ENCODE assay signal across 14 cellular contexts in the genomic region with DNA sequence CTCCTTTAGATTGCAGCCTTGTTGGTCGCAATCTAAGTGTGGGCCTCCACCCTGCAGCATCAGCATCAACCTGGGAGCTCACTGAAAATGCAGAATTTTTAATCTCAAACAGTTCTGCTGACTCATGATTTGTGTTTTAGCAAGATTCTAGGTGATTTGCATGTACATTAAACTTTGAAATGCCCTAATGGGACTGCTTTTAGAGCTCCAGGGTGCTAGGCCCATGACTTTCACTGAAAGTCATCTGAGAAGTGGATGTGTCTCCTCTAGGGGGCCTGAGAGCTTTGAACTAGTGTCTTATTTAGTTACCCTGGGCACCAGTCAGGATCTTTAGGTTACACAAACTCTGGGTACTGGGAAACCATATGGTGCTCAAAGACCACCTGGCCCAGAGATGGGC. TPM values are rescaled to one million over a fixed set of nuclear protein-coding genes. Genes with fewer than 3 reads are reported as not detected.
DNase-seq lines count a peak whose midpoint lies in the region; ATAC-seq, FAIRE-seq and TF ChIP-seq lines count a peak whose summit lies in the region.
"Had no signal": no experiment of that assay in that cellular context is flagged by ENCODE, and none has a peak within 500 bp of the region (broad histone marks: within the 10 kb centered on the region; RNA-seq: fewer than 3 reads in every experiment).

No MANE protein-coding gene starts in this region.

- H3K4me3 ChIP-seq in A549 (no peak overlapping the region), K562 (no peak overlapping the region), upper lobe of left lung (no peak overlapping the region), mammary epithelial cell (replicated peaks in 1 of 3; ENCODE audit: insufficient read depth in 1 of 3, low read depth in 2 of 3, low read length in 3 of 3) (no peak overlapping the region)
- H3K4me3 ChIP-seq: BLaER1 treated with 17β-estradiol and CSF1 and Interleukin-3, amounts not matched to agents 10 nM and 100 nM; colonic mucosa had no signal

- H2AFZ ChIP-seq in K562 (ENCODE audit: low read depth, low read length) (no peak overlapping the region), mammary epithelial cell (ENCODE audit: low read depth, low read length) (no peak overlapping the region)

- intact Hi-C loops in K562 (cut with micrococcal nuclease): no loop called here
- intact Hi-C loops in mammary epithelial cell (cut with micrococcal nuclease): no loop called here

- H3K9ac ChIP-seq in K562 (ENCODE audit: insufficient read depth in 1 of 2, low read depth in 2 of 2, low read length in 2 of 2): no peak overlapping the region
- no peak overlapping the region for H3K9ac ChIP-seq in mammary epithelial cell (ENCODE audit: insufficient read depth, low read length)
- H3K9ac ChIP-seq: BLaER1 treated with 17β-estradiol and CSF1 and Interleukin-3, amounts not matched to agents 10 nM and 100 nM had no signal

- H4K20me1 ChIP-seq in K562 (replicated peaks; ENCODE audit: control insufficient read depth, insufficient read depth, low read length): no peaks in the 10 kb centered on the region
- no peaks in the 10 kb centered on the region for H4K20me1 ChIP-seq in mammary epithelial cell (ENCODE audit: insufficient read depth, low read length)
- H4K20me1 ChIP-seq: BLaER1 treated with 17β-estradiol and CSF1 and Interleukin-3, amounts not matched to agents 10 nM and 100 nM had no signal

- TF ChIP-seq POLR2A in A549 (IDR thresholded peaks at IDR 0.05; ENCODE audit: low read length): no peak
- TF ChIP-seq POLR2A in K562 (conservative IDR thresholded peaks at IDR 0.05): no peak
- TF ChIP-seq POLR2A in upper lobe of left lung (IDR thresholded peaks at IDR 0.05): no peak

- H3K36me3 ChIP-seq in K562 (ENCODE audit: control insufficient read depth, insufficient read depth, low read length): no peaks in the 10 kb centered on the region
- no peaks in the 10 kb centered on the region for H3K36me3 ChIP-seq in upper lobe of left lung
- H3K36me3 ChIP-seq in mammary epithelial cell (ENCODE audit: insufficient read depth, low read length): no peaks in the 10 kb centered on the region
- H3K36me3 ChIP-seq: BLaER1 treated with 17β-estradiol and CSF1 and Interleukin-3, amounts not matched to agents 10 nM and 100 nM; colonic mucosa had no signal

- TF ChIP-seq EP300 in A549 (IDR thresholded peaks at IDR 0.05): no peak
- no peak for TF ChIP-seq EP300 in K562 (IDR thresholded peaks at IDR 0.05; ENCODE audit: low read length)
- no peak for TF ChIP-seq EP300 in upper lobe of left lung (IDR thresholded peaks at IDR 0.05)

- peaks cover 10 to 12% of the 10 kb centered on the region in 2 experiments; a peak in 4 of 5 replicates for H3K27me3 ChIP-seq in K562 (ENCODE audit: control insufficient read depth in 2 of 2, insufficient read depth in 2 of 2, low read length in 2 of 2)
- no peaks in the 10 kb centered on the region for H3K27me3 ChIP-seq in upper lobe of left lung
- H3K27me3 ChIP-seq in mammary epithelial cell (ENCODE audit: insufficient read depth, low read length): no peaks in the 10 kb centered on the region
- H3K27me3 ChIP-seq: BLaER1 treated with 17β-estradiol and CSF1 and Interleukin-3, amounts not matched to agents 10 nM and 100 nM had no signal

- BruUV-seq in K562 (replicated peaks; lab: Mats Ljungman, UMichigan) (no TSS peak), mammary epithelial cell (replicated peaks; lab: Mats Ljungman, UMichigan) (no TSS peak)

- WGBS in A549 (ENCODE audit: missing lambda C conversion rate): 92% methylated on average over 1 of the region's 1 CpG
- WGBS in K562 (ENCODE audit: insufficient coverage, low coverage, missing lambda C conversion rate): 100% methylated on average over 1 of the region's 1 CpG
- 94 to 100% methylated on average over 1 of the region's 1 CpG for WGBS in upper lobe of left lung, 2 donors
- WGBS in mammary epithelial cell (ENCODE audit: low coverage, missing lambda C conversion rate): 100% methylated on average over 1 of the region's 1 CpG

- POLR2A ChIA-PET in A549 (lab: Yijun Ruan, JAX): interaction anchor here (0.5 kb wide), 1 partner anchor 796 kb away, joined by 3 read pairs; no protein-coding TSS in a partner anchor
- POLR2A ChIA-PET in K562 (lab: Yijun Ruan, JAX): interaction anchor here (0.7 to 1.4 kb wide), 4 partner anchors 8 to 1329 kb away, joined by 3 to 4 read pairs (median 3); no protein-coding TSS in a partner anchor

- in situ Hi-C loops in K562 (cut with MboI) (no loop called here), mammary epithelial cell (cut with MboI; ENCODE audit: low sequenced_read_pairs in 2 of 2) (no loop called here)

- DNase-seq in A549 (ENCODE audit: low read depth in 1 of 2, low spot score in 1 of 2) (peak in 1 of 2 experiments; percentile 33), NCI-H524 treated with DMSO at 0.1 percent for 48 hours (lab: John Stamatoyannopoulos, UW) (peak; percentile 28), K562 (ENCODE audit: extremely low read depth in 1 of 4, low spot score in 3 of 4) (peak in 2 of 4 experiments; percentile 43 to 50), upper lobe of left lung (no peak), mammary epithelial cell (no peak)
- DNase-seq: colonic mucosa; NCI-H146; stimulated activated naive CD8-positive, alpha-beta T cell treated with anti-CD3 and anti-CD28 coated beads, Interleukin-15, amount 100 ng/mL, for 72 hours; T1000 had no signal

- H3K9me3 ChIP-seq in A549 (no peaks in the 10 kb centered on the region), K562 (replicated peaks; ENCODE audit: control insufficient read depth, insufficient read depth, low read depth, low read length) (no peaks in the 10 kb centered on the region), upper lobe of left lung (no peaks in the 10 kb centered on the region), mammary epithelial cell (replicated peaks; ENCODE audit: insufficient read depth, low read length) (no peaks in the 10 kb centered on the region)
- H3K9me3 ChIP-seq: BLaER1 treated with 17β-estradiol and CSF1 and Interleukin-3, amounts not matched to agents 10 nM and 100 nM; colonic mucosa had no signal

- H3K9me1 ChIP-seq in K562 (ENCODE audit: control insufficient read depth, insufficient read depth, low read length): no peaks in the 10 kb centered on the region

- peak; percentile 13 to 18; a peak in 1 of 5 replicates for TF ChIP-seq RAD21 in A549 (conservative IDR thresholded peaks at IDR 0.05 in 1 of 2, IDR thresholded peaks at IDR 0.05 in 1 of 2)
- peak; percentile 20 to 45; a peak in 2 of 4 replicates for TF ChIP-seq RAD21 in K562 (CRISPR knock-in tag; conservative IDR thresholded peaks at IDR 0.05 in 1 of 2, IDR thresholded peaks at IDR 0.05 in 1 of 2)

- ATAC-seq in A549 (peak; percentile 64 to 84; a peak in 3 of 6 replicates), K562 (peak; percentile 86), GM21825 (IDR thresholded peaks at IDR 0.05; ENCODE audit: unreplicated experiment) (no peak), upper lobe of left lung (ENCODE audit: low FRiP score in 2 of 2) (no peak), GM21529 (IDR thresholded peaks at IDR 0.05; ENCODE audit: unreplicated experiment) (no peak)
- ATAC-seq: stimulated activated naive CD8-positive, alpha-beta T cell treated with anti-CD3 and anti-CD28 coated beads, Interleukin-15, amount 100 ng/mL, for 72 hours had no signal

- dilution Hi-C loops in mammary epithelial cell (cut with HindIII; ENCODE audit: low sequenced_read_pairs): no loop called here

- H3K4me1 ChIP-seq in A549 (peaks cover 25% of the 10 kb centered on the region), K562 (replicated peaks in 1 of 2; ENCODE audit: control insufficient read depth in 2 of 2, insufficient read depth in 2 of 2, low read length in 2 of 2) (peaks cover 0 to 4% of the 10 kb centered on the region in 2 experiments; a peak in 1 of 5 replicates), upper lobe of left lung (no peaks in the 10 kb centered on the region), mammary epithelial cell (ENCODE audit: insufficient read depth, low read length) (peaks cover 16% of the 10 kb centered on the region)
- H3K4me1 ChIP-seq: colonic mucosa had no signal

- CTCF ChIA-PET in A549 (lab: Yijun Ruan, JAX): interaction anchor here (0.7 to 1.5 kb wide), 5 partner anchors 13 to 110 kb away, joined by 3 to 4 read pairs (median 3); no protein-coding TSS in a partner anchor
- CTCF ChIA-PET in K562 (lab: Yijun Ruan, JAX; ENCODE audit: low intra/inter-chr PET ratio): no interaction called here
- CTCF ChIA-PET in mammary epithelial cell (lab: Charles Lee; ENCODE audit: low non-redundant PET): no interaction called here

- TF ChIP-seq CTCF in A549 (IDR thresholded peaks at IDR 0.05) (peak; percentile 18; the same call in 1 of the 3 replicates), GM12872 (IDR thresholded peaks at IDR 0.05; ENCODE audit: insufficient read depth, low read depth, low read length) (peak; percentile 36; the same call in 2 of the 3 replicates), K562 (IDR thresholded peaks at IDR 0.05 in 2 of 3, conservative IDR thresholded peaks at IDR 0.05 in 1 of 3; ENCODE audit: insufficient read depth in 2 of 3, low read depth in 1 of 3, low read length in 3 of 3) (peak in 2 of 3 experiments; percentile 45 to 52; a peak in 4 of 6 replicates), upper lobe of left lung (IDR thresholded peaks at IDR 0.05) (no peak), mammary epithelial cell (conservative IDR thresholded peaks at IDR 0.05 in 1 of 2, IDR thresholded peaks at IDR 0.05 in 1 of 2; ENCODE audit: extremely low read depth in 1 of 2, insufficient read depth in 1 of 2, low read depth in 1 of 2, low read length in 2 of 2) (no peak)

- FAIRE-seq in A549 (lab: Jason Lieb, UNC) (no peak), K562 (lab: Jason Lieb, UNC) (peak; percentile 15)
- FAIRE-seq: HTR-8/SVneo had no signal

- H3K27ac ChIP-seq in A549: peak overlapping the region; percentile 20 to 35; a peak in 1 of 6 replicates
- no peak overlapping the region for H3K27ac ChIP-seq in K562 (ENCODE audit: extremely low read depth, low read depth, low read length)
- H3K27ac ChIP-seq in upper lobe of left lung: no peak overlapping the region
- H3K27ac ChIP-seq in mammary epithelial cell (ENCODE audit: insufficient read depth, low read depth, low read length): no peak overlapping the region
- H3K27ac ChIP-seq: BLaER1 treated with 17β-estradiol and CSF1 and Interleukin-3, amounts not matched to agents 10 nM and 100 nM; colonic mucosa had no signal

- H3K4me2 ChIP-seq in A549 (0 out of 3 replicates have a peak overlapping the region, but pooled peaks have one; percentile 2), K562 (ENCODE audit: insufficient read depth, low read length) (no peak overlapping the region), mammary epithelial cell (ENCODE audit: insufficient read depth, low read depth, low read length) (no peak overlapping the region)
- H3K4me2 ChIP-seq: BLaER1 treated with 17β-estradiol and CSF1 and Interleukin-3, amounts not matched to agents 10 nM and 100 nM had no signal

- H3K79me2 ChIP-seq in K562 (ENCODE audit: control insufficient read depth, insufficient read depth, low read length): no peaks in the 10 kb centered on the region
- H3K79me2 ChIP-seq in mammary epithelial cell (ENCODE audit: insufficient read depth, low read length): no peaks in the 10 kb centered on the region

RNA-seq across cellular contexts. Expression of a gene that starts 9.0 kb away (rescaled TPM):
- polyA plus RNA-seq in A549 (2011; rRNA removed): 0.25 and 0.35 TPM in 2 replicates
- 0.29 and 0.47 TPM in 2 replicates for polyA plus RNA-seq in A549 (2012; cell fraction: cytosol; rRNA removed)
- 1.0 and 1.3 TPM in 2 replicates for polyA plus RNA-seq in A549 (2012; cell fraction: nucleus; rRNA removed)
- 0.23 to 0.50 TPM (median 0.26 TPM) in 3 replicates for polyA plus RNA-seq in A549 (2017; fragmentation: RNase III; extraction: RNeasy Plus Mini Kit Qiagen cat#74134 plus additional on column Dnase treatment)
- 0.37 and 0.83 TPM in 2 replicates for polyA minus RNA-seq in A549 (2011; rRNA and poly(A)+ RNA removed)
- 0.12 and 0.21 TPM in 2 replicates for total RNA-seq in K562 (2011; cell fraction: chromatin; rRNA removed; ENCODE audit: low replicate concordance)
- total RNA-seq in K562 (2011; cell fraction: nucleolus; rRNA removed): under 0.01 and 0.13 TPM in 2 replicates
- 0.07 TPM in 1 of 2 replicates, not detected in the other for total RNA-seq in K562 (2011; cell fraction: nucleoplasm; rRNA removed)
- 0.24 and 0.59 TPM in 2 replicates for total RNA-seq in K562 (2014; rRNA removed)
- total RNA-seq in K562 (2014; rRNA removed; fragmentation: Illumina TruSeq; extraction: Trizol): 0.11 and 0.13 TPM in 2 replicates
- 0.33 and 0.34 TPM in 2 replicates for total RNA-seq in K562 (2015; rRNA removed; fragmentation: Illumina TruSeq; extraction: Trizol)
- total RNA-seq in K562 (2021): 0.36 and 0.60 TPM in 2 replicates
- polyA plus RNA-seq in K562 (2011; rRNA removed): 0.01 and 0.06 TPM in 2 replicates
- polyA plus RNA-seq in K562 (2011; cell fraction: cytosol; rRNA removed): 0.01 and 0.18 TPM in 2 replicates
- 0.03 and 0.26 TPM in 2 replicates for polyA plus RNA-seq in K562 (2011; cell fraction: nucleus; rRNA removed)
- 1.7 and 4.0 TPM in 2 replicates for polyA plus RNA-seq in K562 (2012)
- polyA plus RNA-seq in K562 (2014; fragmentation: Illumina TruSeq; extraction: Trizol): 0.25 and 0.31 TPM in 2 replicates
- under 1 TPM; 0.04 TPM for polyA plus RNA-seq in K562 (2014; fragmentation: Nextera tagmentation; extraction: Ambion mirVana)
- 0.22 and 0.60 TPM in 2 replicates for polyA plus RNA-seq in K562 (2014; rRNA removed)
- polyA minus RNA-seq in K562 (2011; rRNA and poly(A)+ RNA removed): 0.04 TPM in 1 of 2 replicates, not detected in the other
- 0.38 TPM in 1 of 2 replicates, not detected in the other for polyA minus RNA-seq in K562 (2011; cell fraction: cytosol; rRNA and poly(A)+ RNA removed)
- polyA minus RNA-seq in K562 (2011; cell fraction: nucleus; rRNA and poly(A)+ RNA removed): 0.11 and 0.13 TPM in 2 replicates
- under 1 TPM in 1 of 6 donors, not detected in 5; 0.03 TPM for total RNA-seq in upper lobe of left lung
- total RNA-seq in mammary epithelial cell: not detected
- not detected for polyA plus RNA-seq in mammary epithelial cell
- polyA minus RNA-seq in mammary epithelial cell: not detected

Comparison
In these comparisons a context has a peak if more than half of its experiments do, and no peak if none do; other contexts are left out.
1. ATAC-seq: peak in A549 (2 of 2) and K562 (single experiment); none in GM21825 (single experiment), upper lobe of left lung (0 of 2) and GM21529 (single experiment).
2. H3K27ac ChIP-seq: peak in A549 (2 of 2); none in K562 (single experiment), upper lobe of left lung (0 of 4) and mammary epithelial cell (single experiment).
3. CTCF ChIP-seq: peak in A549 (single experiment), GM12872 (single experiment) and K562 (2 of 3); none in upper lobe of left lung (0 of 6) and mammary epithelial cell (0 of 2).